In genomic region chr9:130681769-130682489, GRCh38 we compare ENCODE assay signal across 8 cellular contexts. TPM values are rescaled to one million over a fixed set of nuclear protein-coding genes. Genes with fewer than 3 reads are reported as not detected.
DNase-seq lines count a peak whose midpoint lies in the region; ATAC-seq, FAIRE-seq and TF ChIP-seq lines count a peak whose summit lies in the region.

No MANE protein-coding gene starts in this region.

- H3K4me3 ChIP-seq in HepG2 (replicated peaks in 1 of 3; ENCODE audit: insufficient read depth in 1 of 3, low read depth in 2 of 3, low read length in 3 of 3), result peak overlapping the region; percentile 55 to 76 (median 62)

- DNase-seq in activated CD4-positive, CD25-positive, alpha-beta regulatory T cell (lab: John Stamatoyannopoulos, UW), result no peak
- DNase-seq in NCI-H460 (ENCODE audit: extremely low read depth, low read depth) (peak; percentile 11), HepG2 (ENCODE audit: low spot score) (no peak), superior temporal gyrus (ENCODE audit: extremely low spot score) (peak; percentile 13), NCI-H774 (lab: John Stamatoyannopoulos, UW) (no peak), activated gamma-delta T cell (lab: John Stamatoyannopoulos, UW) (no peak)

- peaks cover 0 to 10% (median 2%) of the 10 kb centered on the region in 5 experiments for H3K9me3 Mint-ChIP-seq in brain

- H3K36me3 Mint-ChIP-seq in brain, result no peaks in the 10 kb centered on the region

- peak overlapping the region; percentile 100 for H3K4me2 ChIP-seq in HepG2 (ENCODE audit: low read depth, low read length)

- TSS peak; percentile 54 for BruUV-seq in HepG2 (replicated peaks; lab: Mats Ljungman, UMichigan)

- peaks cover 22% of the 10 kb centered on the region for H3K4me1 ChIP-seq in HepG2 (ENCODE audit: insufficient read depth, low read length)

- peak overlapping the region in 4 of 5 experiments; percentile 55 to 96 (median 76) for H3K27ac Mint-ChIP-seq in brain

- peak overlapping the region; percentile 46 for H3K9ac ChIP-seq in HepG2 (ENCODE audit: insufficient read depth, low read depth, low read length)

- TF ChIP-seq CTCF in brain (conservative IDR thresholded peaks at IDR 0.05) (no peak), HepG2 (CRISPR knock-in tag; IDR thresholded peaks at IDR 0.05) (no peak)

- peak; percentile 15 to 26 for ATAC-seq in activated CD4-positive, CD25-positive, alpha-beta regulatory T cell treated with anti-CD3 and anti-CD28 coated beads, Interleukin-2, amount 50 U/mL, for 24 hours
- peak; percentile 58 for ATAC-seq in HepG2

- TF ChIP-seq EP300 in HepG2 (IDR thresholded peaks at IDR 0.05; ENCODE audit: low read depth in 2 of 2, low read length in 2 of 2), result no peak
- TF ChIP-seq EP300 in HepG2 (CRISPR knock-in tag; IDR thresholded peaks at IDR 0.05; ENCODE audit: borderline replicate concordance), result no peak

- peaks cover 8% of the 10 kb centered on the region for H3K4me1 Mint-ChIP-seq in brain

- CTCF ChIA-PET in HepG2 (lab: Yijun Ruan, JAX; ENCODE audit: low intra/inter-chr PET ratio, low total read pairs), result interaction anchor here (1.1 to 2.0 kb wide), 2 partner anchors 201 to 221 kb away, joined by 4 to 40 read pairs; no protein-coding TSS in a partner anchor

- H3K4me3 Mint-ChIP-seq in brain, result peak overlapping the region; percentile 82 to 92 (median 90)

- H3K79me2 ChIP-seq in HepG2 (ENCODE audit: insufficient read depth, low read length), result no peaks in the 10 kb centered on the region

- H3K27ac ChIP-seq in HepG2 (ENCODE audit: extremely low read length, insufficient read depth, low read length), result no peak overlapping the region

- TF ChIP-seq POLR2A in HepG2 (IDR thresholded peaks at IDR 0.05; ENCODE audit: insufficient read depth in 1 of 2, low read depth in 2 of 2, low read length in 2 of 2), result no peak

- POLR2A ChIA-PET in HepG2 (lab: Yijun Ruan, JAX), result interaction anchor here (1.0 to 2.3 kb wide), 8 partner anchors 8 to 236 kb away, joined by 3 to 8 read pairs (median 4); partner anchors contain the start of gene EXOSC2

- H2AFZ ChIP-seq in HepG2 (ENCODE audit: low read length), result no peak overlapping the region

- in situ Hi-C loops in HepG2 (cut with HindIII; ENCODE audit: extremely low pct_ligation_motif_present, low pct_unique_long_range_greater_than_20kb), result loop anchor here (5.0 kb wide), 1 partner anchor 230 kb away; no protein-coding TSS in a partner anchor

- intact Hi-C loops in HepG2 (cut with micrococcal nuclease; ENCODE audit: unreplicated experiment), result loop anchor here (1.0 to 10.0 kb wide), 2 partner anchors 87 to 221 kb away; no protein-coding TSS in a partner anchor

- no peak for TF ChIP-seq RAD21 in HepG2 (CRISPR knock-in tag; IDR thresholded peaks at IDR 0.05)

- no peaks in the 10 kb centered on the region for H4K20me1 ChIP-seq in HepG2 (ENCODE audit: insufficient read depth, low read length)

- H3K36me3 ChIP-seq in HepG2 (replicated peaks in 1 of 2; ENCODE audit: control insufficient read depth in 1 of 2, insufficient read depth in 2 of 2, low read length in 2 of 2), result no peaks in the 10 kb centered on the region

- H3K27me3 ChIP-seq in HepG2 (ENCODE audit: control insufficient read depth in 1 of 2, insufficient read depth in 2 of 2, low read length in 2 of 2), result peaks cover 2 to 21% of the 10 kb centered on the region in 2 experiments; a peak in 3 of 5 replicates

- H3K9me3 ChIP-seq in HepG2 (ENCODE audit: low read length), result peaks cover 8% of the 10 kb centered on the region

- no peak for FAIRE-seq in HepG2 (lab: Jason Lieb, UNC)

- 0% methylated on average over 2 of the region's 45 CpGs for WGBS in HepG2 (ENCODE audit: low lambda C conversion rate)

- peaks cover 70% of the 10 kb centered on the region for H3K27me3 Mint-ChIP-seq in brain

TF ChIP-seq in HepG2, 621 proteins besides CTCF, POLR2A, EP300 and RAD21 (continues in another document):
- TF ChIP-seq GABPB1 (CRISPR knock-in tag; IDR thresholded peaks at IDR 0.05), result peak; percentile 21; the same call in 1 of the 2 replicates
- TF ChIP-seq EED (CRISPR knock-in tag; IDR thresholded peaks at IDR 0.05), result peak; percentile 76; the same call in 1 of the 2 replicates
- peak; percentile 5 to 13; a peak in 2 of 4 replicates for TF ChIP-seq HMGXB4 (CRISPR knock-in tag; IDR thresholded peaks at IDR 0.05; ENCODE audit: borderline replicate concordance in 1 of 2, low read depth in 1 of 2)
- TF ChIP-seq ETV6 (CRISPR knock-in tag; conservative IDR thresholded peaks at IDR 0.05), result no peak
- TF ChIP-seq TAF15 (IDR thresholded peaks at IDR 0.05; ENCODE audit: low read depth, low read length, poor library complexity, severe bottlenecking), result peak; percentile 63
- TF ChIP-seq KLF16 (CRISPR knock-in tag; IDR thresholded peaks at IDR 0.05), result 0 out of 4 replicates have a peak, but pooled peaks of 1 of the 2 experiments have one; percentile 3
- no peak for TF ChIP-seq MATR3 (CRISPR knock-in tag; IDR thresholded peaks at IDR 0.05)
- TF ChIP-seq PHF8 (CRISPR knock-in tag; IDR thresholded peaks at IDR 0.05), result peak; percentile 8

RNA-seq across cellular contexts. Expression of gene EXOSC2, which starts 11.7 kb away (rescaled TPM):
- 45.5 and 56.5 TPM in 2 replicates for total RNA-seq in NCI-H460 (2014; rRNA removed; shearing (Covaris generic))
- polyA plus RNA-seq in NCI-H460 (2014; cell fraction: nucleus; rRNA removed), result 106 and 142 TPM in 2 replicates
- 33.7 TPM for polyA plus RNA-seq in brain (ENCODE audit: insufficient read depth, low read depth, low replicate concordance)
- total RNA-seq in HepG2 (2016; rRNA removed; fragmentation: Illumina TruSeq; extraction: Trizol), result 63.8 and 74.2 TPM in 2 replicates
- 12.8 and 14.5 TPM in 2 replicates for total RNA-seq in HepG2 (2016; cell fraction: cytosol; rRNA removed; fragmentation: Illumina TruSeq; extraction: Trizol; ENCODE audit: low read depth)
- total RNA-seq in HepG2 (2016; cell fraction: insoluble cytoplasmic fraction; rRNA removed; fragmentation: Illumina TruSeq; extraction: Trizol), result 68.2 and 72.7 TPM in 2 replicates
- 20.9 and 24.0 TPM in 2 replicates for total RNA-seq in HepG2 (2016; cell fraction: membrane; rRNA removed; fragmentation: Illumina TruSeq; extraction: Trizol)
- total RNA-seq in HepG2 (2016; cell fraction: nucleus; rRNA removed; fragmentation: Illumina TruSeq; extraction: Trizol), result 62.3 and 62.8 TPM in 2 replicates
- polyA plus RNA-seq in HepG2 (2011; rRNA removed), result 24.9 and 27.5 TPM in 2 replicates
- polyA plus RNA-seq in HepG2 (2011; cell fraction: cytosol; rRNA removed), result 17.0 and 21.5 TPM in 2 replicates
- 39.4 and 40.1 TPM in 2 replicates for polyA plus RNA-seq in HepG2 (2011; cell fraction: nucleus; rRNA removed)
- polyA plus RNA-seq in HepG2 (2012), result 14.9 and 20.3 TPM in 2 replicates
- polyA plus RNA-seq in HepG2 (2016; cell fraction: cytosol; fragmentation: Illumina TruSeq; extraction: Trizol; ENCODE audit: low read depth), result 5.0 TPM in 2 replicates
- polyA plus RNA-seq in HepG2 (2016; cell fraction: insoluble cytoplasmic fraction; fragmentation: Illumina TruSeq; extraction: Trizol; ENCODE audit: low read depth), result 55.4 and 66.7 TPM in 2 replicates
- 9.3 and 9.6 TPM in 2 replicates for polyA plus RNA-seq in HepG2 (2016; cell fraction: membrane; fragmentation: Illumina TruSeq; extraction: Trizol; ENCODE audit: low read depth)
- polyA plus RNA-seq in HepG2 (2016; cell fraction: nucleus; fragmentation: Illumina TruSeq; extraction: Trizol; ENCODE audit: insufficient read depth, low read depth), result 97.7 and 110 TPM in 2 replicates
- polyA minus RNA-seq in HepG2 (2011; rRNA and poly(A)+ RNA removed; ENCODE audit: low replicate concordance), result 28.7 and 165 TPM in 2 replicates
- 21.2 and 31.5 TPM in 2 replicates for polyA minus RNA-seq in HepG2 (2011; cell fraction: cytosol; rRNA and poly(A)+ RNA removed)
- 51.8 and 52.0 TPM in 2 replicates for polyA minus RNA-seq in HepG2 (2011; cell fraction: nucleus; rRNA and poly(A)+ RNA removed)

RNA-seq across cellular contexts. Expression of gene PRDM12, which starts 17.5 kb away (rescaled TPM):
- 0.30 TPM in 1 of 2 replicates, not detected in the other for total RNA-seq in NCI-H460 (2014; rRNA removed; shearing (Covaris generic))
- polyA plus RNA-seq in NCI-H460 (2014; cell fraction: nucleus; rRNA removed), result 0.07 and 0.58 TPM in 2 replicates
- 0.17 TPM for polyA plus RNA-seq in brain (ENCODE audit: insufficient read depth, low read depth, low replicate concordance)
- 0.04 TPM in 1 of 2 replicates, not detected in the other for total RNA-seq in HepG2 (2016; rRNA removed; fragmentation: Illumina TruSeq; extraction: Trizol)
- total RNA-seq in HepG2 (2016; cell fraction: cytosol; rRNA removed; fragmentation: Illumina TruSeq; extraction: Trizol; ENCODE audit: low read depth), result not detected in 2 replicates
- 0.09 TPM in 1 of 2 replicates, not detected in the other for total RNA-seq in HepG2 (2016; cell fraction: insoluble cytoplasmic fraction; rRNA removed; fragmentation: Illumina TruSeq; extraction: Trizol)
- total RNA-seq in HepG2 (2016; cell fraction: membrane; rRNA removed; fragmentation: Illumina TruSeq; extraction: Trizol), result 0.15 TPM in 1 of 2 replicates, not detected in the other
- not detected in 2 replicates for total RNA-seq in HepG2 (2016; cell fraction: nucleus; rRNA removed; fragmentation: Illumina TruSeq; extraction: Trizol)
- polyA plus RNA-seq in HepG2 (2011; rRNA removed), result 0.07 and 0.08 TPM in 2 replicates
- polyA plus RNA-seq in HepG2 (2011; cell fraction: cytosol; rRNA removed), result 0.08 and 0.12 TPM in 2 replicates
- polyA plus RNA-seq in HepG2 (2011; cell fraction: nucleus; rRNA removed), result 0.13 and 0.19 TPM in 2 replicates
- polyA plus RNA-seq in HepG2 (2012), result 0.17 and 0.27 TPM in 2 replicates
- polyA plus RNA-seq in HepG2 (2016; cell fraction: cytosol; fragmentation: Illumina TruSeq; extraction: Trizol; ENCODE audit: low read depth), result 0.08 and 0.09 TPM in 2 replicates
- polyA plus RNA-seq in HepG2 (2016; cell fraction: insoluble cytoplasmic fraction; fragmentation: Illumina TruSeq; extraction: Trizol; ENCODE audit: low read depth), result 0.12 and 0.42 TPM in 2 replicates
- polyA plus RNA-seq in HepG2 (2016; cell fraction: membrane; fragmentation: Illumina TruSeq; extraction: Trizol; ENCODE audit: low read depth), result 0.09 and 0.16 TPM in 2 replicates
- 0.24 and 0.30 TPM in 2 replicates for polyA plus RNA-seq in HepG2 (2016; cell fraction: nucleus; fragmentation: Illumina TruSeq; extraction: Trizol; ENCODE audit: insufficient read depth, low read depth)
- 0.12 and 0.40 TPM in 2 replicates for polyA minus RNA-seq in HepG2 (2011; rRNA and poly(A)+ RNA removed; ENCODE audit: low replicate concordance)
- not detected in 2 replicates for polyA minus RNA-seq in HepG2 (2011; cell fraction: cytosol; rRNA and poly(A)+ RNA removed)
- not detected in 2 replicates for polyA minus RNA-seq in HepG2 (2011; cell fraction: nucleus; rRNA and poly(A)+ RNA removed)

Comparison
In these comparisons a context has a peak if more than half of its experiments do, and no peak if none do; other contexts are left out.
1. DNase-seq: peak in NCI-H460 (single experiment) and superior temporal gyrus (single experiment); none in activated CD4-positive, CD25-positive, alpha-beta regulatory T cell (0 of 4), HepG2 (single experiment), NCI-H774 (single experiment) and activated gamma-delta T cell (single experiment).